In the genomic region with DNA sequence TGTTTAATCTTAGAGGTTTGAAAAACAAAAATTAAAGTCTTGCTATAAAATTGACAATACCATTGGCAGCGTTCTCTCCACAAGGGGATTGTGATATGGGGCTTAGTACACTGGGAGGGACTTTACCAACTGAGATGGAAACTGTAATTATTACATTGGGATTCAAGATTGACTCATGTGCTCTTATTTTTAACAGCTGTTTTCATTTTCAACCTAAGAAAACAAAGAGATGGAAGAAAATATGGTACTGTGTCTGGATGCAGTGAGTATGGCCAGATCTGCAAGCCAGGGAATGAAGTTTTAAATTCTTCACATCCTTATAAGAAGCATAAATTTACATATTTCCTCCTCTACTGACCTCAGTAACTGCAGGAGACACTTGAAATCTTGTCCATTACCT, we compare ENCODE assay signal across 25 cellular contexts.
A peak's percentile ranks its signal among the peaks of the same experiment; 100 is the strongest.
DNase-seq lines count a peak whose midpoint lies in the region; ATAC-seq, FAIRE-seq and TF ChIP-seq lines count a peak whose summit lies in the region.
"Had no signal": no experiment of that assay in that cellular context is flagged by ENCODE, and none has a peak within 500 bp of the region (broad histone marks: within the 10 kb centered on the region; RNA-seq: fewer than 3 reads in every experiment).

No MANE protein-coding gene starts in this region.

- H3K27ac Mint-ChIP-seq in stimulated activated effector memory CD8-positive, alpha-beta T cell treated with anti-CD3 and anti-CD28 coated beads, Interleukin-12 subunit alpha, Interleukin-12 subunit beta, amount 100 ng/mL, for 72 hours, result no peak overlapping the region
- H3K27ac Mint-ChIP-seq: activated B cell treated with CpG ODN at 0.5 μM for 24 hours; activated CD4-positive, alpha-beta memory T cell treated with anti-CD3 and anti-CD28 coated beads for 36 hours; CD4-positive, CD25-positive, alpha-beta regulatory T cell; memory B cell had no signal

- H3K27ac ChIP-seq in prostate gland, result peak overlapping the region; percentile 50 to 70
- H3K27ac ChIP-seq: HL-60, neutrophil had no signal

- H3K9me3 Mint-ChIP-seq in stimulated activated effector memory CD8-positive, alpha-beta T cell treated with anti-CD3 and anti-CD28 coated beads, Interleukin-12 subunit alpha, Interleukin-12 subunit beta, amount 100 ng/mL, for 72 hours, result no peaks in the 10 kb centered on the region
- H3K9me3 Mint-ChIP-seq: memory B cell had no signal

- peaks cover 22% of the 10 kb centered on the region for H3K4me1 Mint-ChIP-seq in stimulated activated effector memory CD8-positive, alpha-beta T cell treated with anti-CD3 and anti-CD28 coated beads, Interleukin-12 subunit alpha, Interleukin-12 subunit beta, amount 100 ng/mL, for 72 hours

- H3K4me1 ChIP-seq in prostate gland (replicated peaks), result peaks cover 9% of the 10 kb centered on the region

- DNase-seq in AG08395 (ENCODE audit: low spot score), result peak; percentile 37
- peak; percentile 19 for DNase-seq in LHCN-M2 (ENCODE audit: low read depth)
- peak; percentile 20 for DNase-seq in dedifferentiated amniotic fluid mesenchymal stem cell (ENCODE audit: extremely low spot score)
- no peak for DNase-seq in prostate gland (ENCODE audit: low spot score)
- no peak for DNase-seq in stimulated activated effector memory CD8-positive, alpha-beta T cell treated with anti-CD3 and anti-CD28 coated beads, Interleukin-12 subunit alpha, Interleukin-12 subunit beta, amount 100 ng/mL, for 72 hours (ENCODE audit: low spot score in 2 of 2)
- DNase-seq in RCC 7860 (ENCODE audit: low spot score), result no peak
- no peak for DNase-seq in cerebellar nuclear complex (lab: John Stamatoyannopoulos, UW)
- DNase-seq in stimulated activated CD4-positive, alpha-beta T cell treated with anti-CD3 and anti-CD28 coated beads, Interleukin-4, amount 100 ng/mL, for 24 hours, result no peak
- DNase-seq: activated B cell treated with CpG ODN at 0.5 μM for 24 hours; activated CD4-positive, alpha-beta memory T cell treated with anti-CD3 and anti-CD28 coated beads for 36 hours; activated gamma-delta T cell treated with Interleukin-2 at 50 U/mL for 16 hours; CD4-positive, CD25-positive, alpha-beta regulatory T cell; IMR-90; MG63; NCI-H1436 treated with DMSO at 0.1 percent for 48 hours; NCI-H510A treated with DMSO at 0.1 percent for 48 hours; retina; stimulated activated CD4-positive, alpha-beta T cell treated with anti-CD3 and anti-CD28 coated beads, Interleukin-12 subunit alpha, Interleukin-12 subunit beta, amount 100 ng/mL, for 4 hours; T1000 had no signal

- no peak for FAIRE-seq in RCC 7860 (lab: Jason Lieb, UNC)
- FAIRE-seq: bronchial epithelial cell, G401.6 had no signal

- no peak overlapping the region for H3K4me3 ChIP-seq in prostate gland
- H3K4me3 ChIP-seq: gastroesophageal sphincter, MG63 had no signal

- no peak for ATAC-seq in stimulated activated effector memory CD8-positive, alpha-beta T cell treated with anti-CD3 and anti-CD28 coated beads, Interleukin-12 subunit alpha, Interleukin-12 subunit beta, amount 100 ng/mL, for 72 hours
- ATAC-seq: gastroesophageal sphincter had no signal

- H3K4me3 Mint-ChIP-seq in stimulated activated effector memory CD8-positive, alpha-beta T cell treated with anti-CD3 and anti-CD28 coated beads, Interleukin-12 subunit alpha, Interleukin-12 subunit beta, amount 100 ng/mL, for 72 hours, result no peak overlapping the region
- H3K4me3 Mint-ChIP-seq: activated B cell treated with CpG ODN at 0.5 μM for 24 hours; activated CD4-positive, alpha-beta memory T cell treated with anti-CD3 and anti-CD28 coated beads for 36 hours; CD4-positive, CD25-positive, alpha-beta regulatory T cell; memory B cell had no signal

- intact Hi-C loops in prostate gland (cut with DNase I), result no loop called here

- peaks cover 13% of the 10 kb centered on the region for H3K36me3 Mint-ChIP-seq in stimulated activated effector memory CD8-positive, alpha-beta T cell treated with anti-CD3 and anti-CD28 coated beads, Interleukin-12 subunit alpha, Interleukin-12 subunit beta, amount 100 ng/mL, for 72 hours

- no peak for TF ChIP-seq CTCF in prostate gland (IDR thresholded peaks at IDR 0.05)

- TF ChIP-seq POLR2A in prostate gland (IDR thresholded peaks at IDR 0.05), result no peak

- no peaks in the 10 kb centered on the region for H3K27me3 ChIP-seq in prostate gland (replicated peaks; ENCODE audit: insufficient read depth)
- H3K27me3 ChIP-seq: gastroesophageal sphincter, MG63, neutrophil had no signal

- no peaks in the 10 kb centered on the region for H3K9me3 ChIP-seq in prostate gland
- H3K9me3 ChIP-seq: gastroesophageal sphincter, MG63, neutrophil had no signal

- no peaks in the 10 kb centered on the region for H3K36me3 ChIP-seq in prostate gland
- H3K36me3 ChIP-seq: MG63 had no signal

- WGBS in prostate gland, result 83% methylated on average over 1 of the region's 1 CpG

Comparison
In these comparisons a context has a peak if more than half of its experiments do, and no peak if none do; other contexts are left out.
1. DNase-seq: peak in AG08395 (single experiment), LHCN-M2 (single experiment) and dedifferentiated amniotic fluid mesenchymal stem cell (single experiment); none in prostate gland (single experiment), stimulated activated effector memory CD8-positive, alpha-beta T cell treated with anti-CD3 and anti-CD28 coated beads, Interleukin-12 subunit alpha, Interleukin-12 subunit beta, amount 100 ng/mL, for 72 hours (0 of 2), RCC 7860 (single experiment), cerebellar nuclear complex (0 of 2) and stimulated activated CD4-positive, alpha-beta T cell treated with anti-CD3 and anti-CD28 coated beads, Interleukin-4, amount 100 ng/mL, for 24 hours (single experiment).